Comparison of ENCODE assay signal across 13 cellular contexts in the genomic region with DNA sequence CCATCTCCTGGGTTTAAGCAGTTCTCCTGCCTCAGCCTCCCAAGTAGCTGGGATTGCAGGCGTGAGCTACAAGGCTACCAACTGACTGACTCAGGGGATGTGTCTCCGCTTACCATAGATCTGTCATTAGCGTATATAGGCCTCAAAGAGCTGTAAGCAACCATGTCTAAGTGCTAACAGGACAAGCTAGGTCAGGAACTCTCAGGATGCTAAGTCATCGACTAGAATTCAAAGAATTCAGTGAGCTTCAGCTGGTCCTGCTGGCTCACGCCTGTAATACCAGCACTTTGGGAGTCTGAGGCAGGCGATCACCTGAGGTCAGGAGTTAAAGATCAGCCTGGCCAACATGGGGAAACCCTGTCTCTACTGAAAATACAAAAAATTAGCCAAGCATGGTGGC. TPM values are rescaled to one million over a fixed set of nuclear protein-coding genes. Genes with fewer than 3 reads are reported as not detected.
A peak's percentile ranks its signal among the peaks of the same experiment; 100 is the strongest.
DNase-seq lines count a peak whose midpoint lies in the region; ATAC-seq and TF ChIP-seq lines count a peak whose summit lies in the region.
"Had no signal": no experiment of that assay in that cellular context is flagged by ENCODE, and none has a peak within 500 bp of the region (broad histone marks: within the 10 kb centered on the region; RNA-seq: fewer than 3 reads in every experiment).

No MANE protein-coding gene starts in this region.

- H3K9ac ChIP-seq in mucosa of stomach (ENCODE audit: low read length): peak overlapping the region; percentile 42

- H3K27ac ChIP-seq in C4-2B (peak overlapping the region; percentile 89), vagina (no peak overlapping the region)

- ATAC-seq in GM18502 (IDR thresholded peaks at IDR 0.05; ENCODE audit: poor library complexity, unreplicated experiment) (no peak), HG02970 (IDR thresholded peaks at IDR 0.05; ENCODE audit: low FRiP score, unreplicated experiment) (no peak)

- H3K9me3 ChIP-seq in mucosa of stomach (ENCODE audit: control insufficient read depth, low read length) (no peaks in the 10 kb centered on the region), vagina (no peaks in the 10 kb centered on the region)
- H3K9me3 ChIP-seq: MG63 had no signal

- H3K36me3 ChIP-seq in mucosa of stomach (ENCODE audit: control insufficient read depth, insufficient read depth, low read length) (peaks cover 3% of the 10 kb centered on the region), vagina (peaks cover 0 to 43% of the 10 kb centered on the region in 2 donors)

- intact Hi-C loops in vagina (cut with DNase I): loop anchor here (10.0 kb wide), 1 partner anchor 47 kb away; no protein-coding TSS in a partner anchor

- peak; percentile 80 for DNase-seq in HPDE6-E6E7 (ENCODE audit: extremely low spot score)
- peak; percentile 95 for DNase-seq in epithelial cell of esophagus (ENCODE audit: low read depth)
- no peak for DNase-seq in HUDEP-2 (lab: John Stamatoyannopoulos, UW; ENCODE audit: unreplicated experiment in 76 of 76)
- no peak for DNase-seq in vagina (ENCODE audit: extremely low spot score in 2 of 2)
- DNase-seq: activated CD4-positive, alpha-beta T cell treated with anti-CD3 and anti-CD28 coated beads, Interleukin-2, amount 50 U/mL, for 48 hours; activated T-cell treated with anti-CD3 and anti-CD28 coated beads, Interleukin-2, amount 50 U/mL, for 48 hours; MG63; NCI-H2029; NCI-H524 had no signal

- H3K4me3 ChIP-seq in epithelial cell of esophagus (ENCODE audit: low read length) (no peak overlapping the region), mucosa of stomach (ENCODE audit: low read length) (no peak overlapping the region), vagina (no peak overlapping the region)
- H3K4me3 ChIP-seq: MG63 had no signal

- H3K27me3 ChIP-seq in mucosa of stomach (ENCODE audit: control insufficient read depth, insufficient read depth, low read length) (no peaks in the 10 kb centered on the region), vagina (no peaks in the 10 kb centered on the region)
- H3K27me3 ChIP-seq: MG63 had no signal

- TF ChIP-seq CTCF in C4-2B (conservative IDR thresholded peaks at IDR 0.05): no peak
- TF ChIP-seq CTCF in epithelial cell of esophagus (IDR thresholded peaks at IDR 0.05; ENCODE audit: insufficient read depth, low read depth, low read length, missing control alignments): no peak
- no peak for TF ChIP-seq CTCF in vagina (IDR thresholded peaks at IDR 0.05)

- H3K4me1 ChIP-seq in mucosa of stomach (ENCODE audit: control insufficient read depth, insufficient read depth, low read length) (peaks cover 41% of the 10 kb centered on the region), vagina (peaks cover 44% of the 10 kb centered on the region)

- TF ChIP-seq POLR2A in vagina (IDR thresholded peaks at IDR 0.05): no peak

RNA-seq across cellular contexts. Expression of a gene that starts 29.5 kb away (rescaled TPM):
- 208 TPM for total RNA-seq in vagina

Comparison
In these comparisons a context has a peak if more than half of its experiments do, and no peak if none do; other contexts are left out.
1. DNase-seq: peak in HPDE6-E6E7 (single experiment) and epithelial cell of esophagus (single experiment); none in HUDEP-2 (0 of 76) and vagina (0 of 2).